ENCODE assay signal across 14 cellular contexts in genomic region chr6:89640804-89641203, GRCh38. TPM values are rescaled to one million over a fixed set of nuclear protein-coding genes. Genes with fewer than 3 reads are reported as not detected.
DNase-seq lines count a peak whose midpoint lies in the region; ATAC-seq and TF ChIP-seq lines count a peak whose summit lies in the region.
"Had no signal": no experiment of that assay in that cellular context is flagged by ENCODE, and none has a peak within 500 bp of the region (broad histone marks: within the 10 kb centered on the region; RNA-seq: fewer than 3 reads in every experiment).

No MANE protein-coding gene starts in this region.

- TF ChIP-seq CTCF in choroid plexus epithelial cell (conservative IDR thresholded peaks at IDR 0.05; ENCODE audit: low read depth, low read length) (no peak), neural crest cell (conservative IDR thresholded peaks at IDR 0.05) (no peak)

- H3K4me3 Mint-ChIP-seq in neural crest cell (peak overlapping the region; percentile 62), T-helper 17 cell (no peak overlapping the region)

- H3K36me3 Mint-ChIP-seq in neural crest cell (ENCODE audit: low read depth) (peaks cover 23% of the 10 kb centered on the region), T-helper 17 cell (ENCODE audit: low read depth) (peaks cover 8% of the 10 kb centered on the region)

- no peaks in the 10 kb centered on the region for H3K9me3 ChIP-seq in T-helper 17 cell (ENCODE audit: control insufficient read depth, low read length, poor library complexity, severe bottlenecking)

- no peaks in the 10 kb centered on the region for H3K9me3 Mint-ChIP-seq in neural crest cell

- H3K27me3 Mint-ChIP-seq in neural crest cell (ENCODE audit: low read depth) (no peaks in the 10 kb centered on the region), T-helper 17 cell (no peaks in the 10 kb centered on the region)

- peaks cover 50% of the 10 kb centered on the region for H3K4me1 Mint-ChIP-seq in neural crest cell
- H3K4me1 Mint-ChIP-seq in T-helper 17 cell: peaks cover 19% of the 10 kb centered on the region

- DNase-seq in ELR (ENCODE audit: low read depth) (peak; percentile 85), RKO (ENCODE audit: low spot score) (peak; percentile 69), choroid plexus epithelial cell (ENCODE audit: low read depth) (peak; percentile 60), neural crest cell (ENCODE audit: low read depth, low spot score) (no peak), T-helper 17 cell (no peak), anterior cingulate cortex (lab: John Stamatoyannopoulos, UW) (no peak), GM19238 (ENCODE audit: insufficient read length, low spot score) (no peak)
- DNase-seq in activated naive CD4-positive, alpha-beta T cell treated with Interleukin-2 at 50 U/mL for 16 hours: no peak
- DNase-seq: activated gamma-delta T cell; central memory CD4-positive, alpha-beta T cell; kidney; NCI-H2171 treated with DMSO at 0.1 percent for 48 hours; stimulated activated CD4-positive, alpha-beta T cell treated with anti-CD3 and anti-CD28 coated beads, Interleukin-1b, Interleukin-23, amount 100 ng/mL, for 48 hours had no signal

- no peak for ATAC-seq in T-helper 17 cell
- ATAC-seq: GM12878 had no signal

- H3K27ac Mint-ChIP-seq in neural crest cell (ENCODE audit: unreplicated experiment) (peak overlapping the region; percentile 28), T-helper 17 cell (no peak overlapping the region)

- H3K4me3 ChIP-seq in choroid plexus epithelial cell (ENCODE audit: low read depth, low read length): no peak overlapping the region
- H3K4me3 ChIP-seq: GM12878 had no signal

RNA-seq across cellular contexts. Expression of gene LYRM2, which starts 2.3 kb away (rescaled TPM):
- total RNA-seq in neural crest cell (53.0 and 54.7 TPM in 2 replicates), T-helper 17 cell (10 to 100 TPM; 21.5 to 24.6 TPM)

Comparison
In these comparisons a context has a peak if more than half of its experiments do, and no peak if none do; other contexts are left out.
1. DNase-seq: peak in ELR (single experiment), RKO (single experiment) and choroid plexus epithelial cell (single experiment); none in neural crest cell (single experiment), T-helper 17 cell (0 of 3), activated naive CD4-positive, alpha-beta T cell treated with Interleukin-2 at 50 U/mL for 16 hours (single experiment), anterior cingulate cortex (0 of 58) and GM19238 (single experiment).